ENCODE assay signal across 1 cellular context in the genomic region with DNA sequence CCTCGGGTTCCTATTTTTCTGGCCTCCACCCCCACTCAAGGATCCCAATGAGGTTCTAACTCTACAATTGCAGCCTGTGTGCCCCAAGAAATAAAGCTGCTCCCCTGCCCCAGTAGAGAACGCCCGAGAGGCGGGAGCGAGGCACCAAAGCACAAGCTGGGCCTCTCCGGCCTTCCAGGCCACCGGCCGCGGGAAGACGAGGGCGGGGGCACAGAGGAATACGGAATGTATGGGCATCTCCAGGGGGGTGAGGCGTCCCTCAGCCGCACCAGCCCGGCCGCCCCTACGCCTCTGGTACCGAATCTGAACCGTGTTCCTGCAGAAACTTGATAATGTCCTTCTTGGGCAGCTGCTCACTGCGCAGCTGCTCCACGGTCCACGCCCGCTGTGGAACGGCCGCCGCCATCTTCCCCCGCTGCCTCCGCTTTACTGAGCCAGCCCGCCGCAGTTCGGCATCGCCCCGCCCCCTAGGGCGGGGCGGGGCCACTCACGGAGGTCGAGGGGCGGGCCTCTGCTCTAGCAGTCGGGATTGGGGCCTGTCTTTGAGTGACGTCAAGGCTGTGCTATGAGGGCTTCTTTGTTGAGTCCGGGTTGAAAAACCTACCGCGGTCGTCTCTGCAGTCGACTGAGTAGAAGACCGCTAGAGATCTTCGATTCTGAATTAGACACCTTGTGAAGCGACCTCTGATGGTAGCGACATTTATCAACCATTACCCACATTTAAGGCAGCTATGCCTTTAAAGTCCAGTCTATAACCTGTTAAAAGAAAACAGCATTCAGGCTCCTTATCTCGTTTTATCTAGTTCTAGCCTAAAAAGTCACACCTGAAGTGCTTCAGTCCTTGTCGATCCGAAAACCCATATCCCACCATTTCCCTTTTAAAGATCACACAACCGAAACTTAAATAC.
TF ChIP-seq lines count a peak whose summit lies in the region.

A gene (minus strand): TSS at position 431 of the 908 bp plus-strand sequence. CDS start 25 bp downstream, at position 406.

TF ChIP-seq in HepG2, 621 proteins besides CTCF, POLR2A, EP300 and RAD21 (continued from another document and continues in another):
- TF ChIP-seq, protein P1, sequence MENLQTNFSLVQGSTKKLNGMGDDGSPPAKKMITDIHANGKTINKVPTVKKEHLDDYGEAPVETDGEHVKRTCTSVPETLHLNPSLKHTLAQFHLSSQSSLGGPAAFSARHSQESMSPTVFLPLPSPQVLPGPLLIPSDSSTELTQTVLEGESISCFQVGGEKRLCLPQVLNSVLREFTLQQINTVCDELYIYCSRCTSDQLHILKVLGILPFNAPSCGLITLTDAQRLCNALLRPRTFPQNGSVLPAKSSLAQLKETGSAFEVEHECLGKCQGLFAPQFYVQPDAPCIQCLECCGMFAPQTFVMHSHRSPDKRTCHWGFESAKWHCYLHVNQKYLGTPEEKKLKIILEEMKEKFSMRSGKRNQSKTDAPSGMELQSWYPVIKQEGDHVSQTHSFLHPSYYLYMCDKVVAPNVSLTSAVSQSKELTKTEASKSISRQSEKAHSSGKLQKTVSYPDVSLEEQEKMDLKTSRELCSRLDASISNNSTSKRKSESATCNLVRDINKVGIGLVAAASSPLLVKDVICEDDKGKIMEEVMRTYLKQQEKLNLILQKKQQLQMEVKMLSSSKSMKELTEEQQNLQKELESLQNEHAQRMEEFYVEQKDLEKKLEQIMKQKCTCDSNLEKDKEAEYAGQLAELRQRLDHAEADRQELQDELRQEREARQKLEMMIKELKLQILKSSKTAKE (CRISPR knock-in tag; IDR thresholded peaks at IDR 0.05; ENCODE audit: borderline replicate concordance), result no peak
- TF ChIP-seq ATF7 (IDR thresholded peaks at IDR 0.05) (peak; percentile 82), ATF7 (CRISPR knock-in tag; IDR thresholded peaks at IDR 0.05) (peak; percentile 54; the same call in 1 of the 2 replicates), HNF4G (IDR thresholded peaks at IDR 0.05; ENCODE audit: borderline replicate concordance, low read depth, low read length) (no peak), HNF4G (CRISPR knock-in tag; IDR thresholded peaks at IDR 0.05; ENCODE audit: borderline replicate concordance, low read depth) (no peak), ZNF253 (CRISPR knock-in tag; IDR thresholded peaks at IDR 0.05; ENCODE audit: borderline replicate concordance) (no peak), STAG1 (CRISPR knock-in tag; IDR thresholded peaks at IDR 0.05) (peak; percentile 39; the same call in 1 of the 2 replicates), KMT2A (CRISPR knock-in tag; IDR thresholded peaks at IDR 0.05) (peak; percentile 92), ELF3 (CRISPR knock-in tag; IDR thresholded peaks at IDR 0.05) (no peak), BHLHE40 (IDR thresholded peaks at IDR 0.05; ENCODE audit: low read length) (peak; percentile 93), MIER2 (CRISPR knock-in tag; IDR thresholded peaks at IDR 0.05) (no peak), ZNF367 (CRISPR knock-in tag; IDR thresholded peaks at IDR 0.05; ENCODE audit: borderline replicate concordance) (peak; percentile 85; the same call in 1 of the 2 replicates), ZNF207 (IDR thresholded peaks at IDR 0.05; ENCODE audit: borderline replicate concordance) (no peak), ZNF746 (CRISPR knock-in tag; IDR thresholded peaks at IDR 0.05) (no peak), TCF12 (IDR thresholded peaks at IDR 0.05) (no peak), TCF12 (CRISPR knock-in tag; IDR thresholded peaks at IDR 0.05) (no peak), ZNF839 (CRISPR knock-in tag; IDR thresholded peaks at IDR 0.05; ENCODE audit: borderline replicate concordance) (no peak), ZNF282 (IDR thresholded peaks at IDR 0.05; ENCODE audit: partially characterized antibody) (no peak), RFX5 (IDR thresholded peaks at IDR 0.05; ENCODE audit: low read depth, low read length) (no peak), MLLT10 (CRISPR knock-in tag; IDR thresholded peaks at IDR 0.05) (no peak), SP1 (IDR thresholded peaks at IDR 0.05) (no peak), SP1 (CRISPR knock-in tag; IDR thresholded peaks at IDR 0.05) (peak; percentile 48; the same call in 1 of the 2 replicates), AGO1 (IDR thresholded peaks at IDR 0.05; ENCODE audit: low read depth, low read length, poor library complexity, severe bottlenecking) (peak; percentile 40), CBFB (CRISPR knock-in tag; IDR thresholded peaks at IDR 0.05) (peak; percentile 35; the same call in 1 of the 2 replicates), ZNF350 (CRISPR knock-in tag; IDR thresholded peaks at IDR 0.05; ENCODE audit: borderline replicate concordance, low read depth) (peak; percentile 66; the same call in 1 of the 2 replicates), NR3C1 (CRISPR knock-in tag; IDR thresholded peaks at IDR 0.05) (no peak), ZNF12 (CRISPR knock-in tag; IDR thresholded peaks at IDR 0.05) (peak; percentile 70), YEATS2 (CRISPR knock-in tag; IDR thresholded peaks at IDR 0.05; ENCODE audit: borderline replicate concordance) (peak; percentile 38; the same call in 1 of the 2 replicates), RFX1 (IDR thresholded peaks at IDR 0.05) (no peak), KDM5A (IDR thresholded peaks at IDR 0.05; ENCODE audit: borderline replicate concordance, low read length) (no peak; the same call in none of the 2 replicates), ZSCAN9 (CRISPR knock-in tag; IDR thresholded peaks at IDR 0.05; ENCODE audit: borderline replicate concordance) (no peak; the same call in 1 of the 2 replicates), SCMH1 (CRISPR knock-in tag; IDR thresholded peaks at IDR 0.05; ENCODE audit: borderline replicate concordance) (no peak), NONO (IDR thresholded peaks at IDR 0.05) (no peak), NONO (CRISPR knock-in tag; conservative IDR thresholded peaks at IDR 0.05) (0 out of 2 replicates have a peak, but pooled peaks have one; percentile 23), ZKSCAN8 (CRISPR knock-in tag; IDR thresholded peaks at IDR 0.05; ENCODE audit: borderline replicate concordance) (0 out of 2 replicates have a peak, but pooled peaks have one; percentile 16), ZNF549 (CRISPR knock-in tag; IDR thresholded peaks at IDR 0.05) (no peak)
- TF ChIP-seq, protein P2, sequence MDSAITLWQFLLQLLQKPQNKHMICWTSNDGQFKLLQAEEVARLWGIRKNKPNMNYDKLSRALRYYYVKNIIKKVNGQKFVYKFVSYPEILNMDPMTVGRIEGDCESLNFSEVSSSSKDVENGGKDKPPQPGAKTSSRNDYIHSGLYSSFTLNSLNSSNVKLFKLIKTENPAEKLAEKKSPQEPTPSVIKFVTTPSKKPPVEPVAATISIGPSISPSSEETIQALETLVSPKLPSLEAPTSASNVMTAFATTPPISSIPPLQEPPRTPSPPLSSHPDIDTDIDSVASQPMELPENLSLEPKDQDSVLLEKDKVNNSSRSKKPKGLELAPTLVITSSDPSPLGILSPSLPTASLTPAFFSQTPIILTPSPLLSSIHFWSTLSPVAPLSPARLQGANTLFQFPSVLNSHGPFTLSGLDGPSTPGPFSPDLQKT (CRISPR knock-in tag; IDR thresholded peaks at IDR 0.05; ENCODE audit: borderline replicate concordance), result no peak
- TF ChIP-seq, protein P3, sequence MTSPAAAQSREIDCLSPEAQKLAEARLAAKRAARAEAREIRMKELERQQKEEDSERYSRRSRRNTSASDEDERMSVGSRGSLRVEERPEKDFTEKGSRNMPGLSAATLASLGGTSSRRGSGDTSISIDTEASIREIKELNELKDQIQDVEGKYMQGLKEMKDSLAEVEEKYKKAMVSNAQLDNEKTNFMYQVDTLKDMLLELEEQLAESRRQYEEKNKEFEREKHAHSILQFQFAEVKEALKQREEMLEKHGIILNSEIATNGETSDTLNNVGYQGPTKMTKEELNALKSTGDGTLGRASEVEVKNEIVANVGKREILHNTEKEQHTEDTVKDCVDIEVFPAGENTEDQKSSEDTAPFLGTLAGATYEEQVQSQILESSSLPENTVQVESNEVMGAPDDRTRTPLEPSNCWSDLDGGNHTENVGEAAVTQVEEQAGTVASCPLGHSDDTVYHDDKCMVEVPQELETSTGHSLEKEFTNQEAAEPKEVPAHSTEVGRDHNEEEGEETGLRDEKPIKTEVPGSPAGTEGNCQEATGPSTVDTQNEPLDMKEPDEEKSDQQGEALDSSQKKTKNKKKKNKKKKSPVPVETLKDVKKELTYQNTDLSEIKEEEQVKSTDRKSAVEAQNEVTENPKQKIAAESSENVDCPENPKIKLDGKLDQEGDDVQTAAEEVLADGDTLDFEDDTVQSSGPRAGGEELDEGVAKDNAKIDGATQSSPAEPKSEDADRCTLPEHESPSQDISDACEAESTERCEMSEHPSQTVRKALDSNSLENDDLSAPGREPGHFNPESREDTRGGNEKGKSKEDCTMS (CRISPR knock-in tag; conservative IDR thresholded peaks at IDR 0.05), result no peak
- TF ChIP-seq, protein P4, sequence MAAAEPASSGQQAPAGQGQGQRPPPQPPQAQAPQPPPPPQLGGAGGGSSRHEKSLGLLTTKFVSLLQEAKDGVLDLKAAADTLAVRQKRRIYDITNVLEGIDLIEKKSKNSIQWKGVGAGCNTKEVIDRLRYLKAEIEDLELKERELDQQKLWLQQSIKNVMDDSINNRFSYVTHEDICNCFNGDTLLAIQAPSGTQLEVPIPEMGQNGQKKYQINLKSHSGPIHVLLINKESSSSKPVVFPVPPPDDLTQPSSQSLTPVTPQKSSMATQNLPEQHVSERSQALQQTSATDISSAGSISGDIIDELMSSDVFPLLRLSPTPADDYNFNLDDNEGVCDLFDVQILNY (CRISPR knock-in tag; conservative IDR thresholded peaks at IDR 0.05), result 0 out of 2 replicates have a peak, but pooled peaks have one; percentile 62
- TF ChIP-seq, protein P5, sequence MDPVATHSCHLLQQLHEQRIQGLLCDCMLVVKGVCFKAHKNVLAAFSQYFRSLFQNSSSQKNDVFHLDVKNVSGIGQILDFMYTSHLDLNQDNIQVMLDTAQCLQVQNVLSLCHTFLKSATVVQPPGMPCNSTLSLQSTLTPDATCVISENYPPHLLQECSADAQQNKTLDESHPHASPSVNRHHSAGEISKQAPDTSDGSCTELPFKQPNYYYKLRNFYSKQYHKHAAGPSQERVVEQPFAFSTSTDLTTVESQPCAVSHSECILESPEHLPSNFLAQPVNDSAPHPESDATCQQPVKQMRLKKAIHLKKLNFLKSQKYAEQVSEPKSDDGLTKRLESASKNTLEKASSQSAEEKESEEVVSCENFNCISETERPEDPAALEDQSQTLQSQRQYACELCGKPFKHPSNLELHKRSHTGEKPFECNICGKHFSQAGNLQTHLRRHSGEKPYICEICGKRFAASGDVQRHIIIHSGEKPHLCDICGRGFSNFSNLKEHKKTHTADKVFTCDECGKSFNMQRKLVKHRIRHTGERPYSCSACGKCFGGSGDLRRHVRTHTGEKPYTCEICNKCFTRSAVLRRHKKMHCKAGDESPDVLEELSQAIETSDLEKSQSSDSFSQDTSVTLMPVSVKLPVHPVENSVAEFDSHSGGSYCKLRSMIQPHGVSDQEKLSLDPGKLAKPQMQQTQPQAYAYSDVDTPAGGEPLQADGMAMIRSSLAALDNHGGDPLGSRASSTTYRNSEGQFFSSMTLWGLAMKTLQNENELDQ (CRISPR knock-in tag; IDR thresholded peaks at IDR 0.05; ENCODE audit: borderline replicate concordance), result no peak
- TF ChIP-seq, protein P6, sequence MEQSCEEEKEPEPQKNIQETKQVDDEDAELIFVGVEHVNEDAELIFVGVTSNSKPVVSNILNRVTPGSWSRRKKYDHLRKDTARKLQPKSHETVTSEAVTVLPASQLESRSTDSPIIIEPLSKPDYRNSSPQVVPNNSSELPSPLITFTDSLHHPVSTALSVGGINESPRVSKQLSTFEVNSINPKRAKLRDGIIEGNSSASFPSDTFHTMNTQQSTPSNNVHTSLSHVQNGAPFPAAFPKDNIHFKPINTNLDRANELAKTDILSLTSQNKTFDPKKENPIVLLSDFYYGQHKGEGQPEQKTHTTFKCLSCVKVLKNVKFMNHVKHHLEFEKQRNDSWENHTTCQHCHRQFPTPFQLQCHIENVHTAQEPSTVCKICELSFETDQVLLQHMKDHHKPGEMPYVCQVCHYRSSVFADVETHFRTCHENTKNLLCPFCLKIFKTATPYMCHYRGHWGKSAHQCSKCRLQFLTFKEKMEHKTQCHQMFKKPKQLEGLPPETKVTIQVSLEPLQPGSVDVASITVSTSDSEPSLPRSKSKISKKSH (CRISPR knock-in tag; IDR thresholded peaks at IDR 0.05; ENCODE audit: borderline replicate concordance), result peak; percentile 75; the same call in 1 of the 2 replicates
- TF ChIP-seq, protein P7, sequence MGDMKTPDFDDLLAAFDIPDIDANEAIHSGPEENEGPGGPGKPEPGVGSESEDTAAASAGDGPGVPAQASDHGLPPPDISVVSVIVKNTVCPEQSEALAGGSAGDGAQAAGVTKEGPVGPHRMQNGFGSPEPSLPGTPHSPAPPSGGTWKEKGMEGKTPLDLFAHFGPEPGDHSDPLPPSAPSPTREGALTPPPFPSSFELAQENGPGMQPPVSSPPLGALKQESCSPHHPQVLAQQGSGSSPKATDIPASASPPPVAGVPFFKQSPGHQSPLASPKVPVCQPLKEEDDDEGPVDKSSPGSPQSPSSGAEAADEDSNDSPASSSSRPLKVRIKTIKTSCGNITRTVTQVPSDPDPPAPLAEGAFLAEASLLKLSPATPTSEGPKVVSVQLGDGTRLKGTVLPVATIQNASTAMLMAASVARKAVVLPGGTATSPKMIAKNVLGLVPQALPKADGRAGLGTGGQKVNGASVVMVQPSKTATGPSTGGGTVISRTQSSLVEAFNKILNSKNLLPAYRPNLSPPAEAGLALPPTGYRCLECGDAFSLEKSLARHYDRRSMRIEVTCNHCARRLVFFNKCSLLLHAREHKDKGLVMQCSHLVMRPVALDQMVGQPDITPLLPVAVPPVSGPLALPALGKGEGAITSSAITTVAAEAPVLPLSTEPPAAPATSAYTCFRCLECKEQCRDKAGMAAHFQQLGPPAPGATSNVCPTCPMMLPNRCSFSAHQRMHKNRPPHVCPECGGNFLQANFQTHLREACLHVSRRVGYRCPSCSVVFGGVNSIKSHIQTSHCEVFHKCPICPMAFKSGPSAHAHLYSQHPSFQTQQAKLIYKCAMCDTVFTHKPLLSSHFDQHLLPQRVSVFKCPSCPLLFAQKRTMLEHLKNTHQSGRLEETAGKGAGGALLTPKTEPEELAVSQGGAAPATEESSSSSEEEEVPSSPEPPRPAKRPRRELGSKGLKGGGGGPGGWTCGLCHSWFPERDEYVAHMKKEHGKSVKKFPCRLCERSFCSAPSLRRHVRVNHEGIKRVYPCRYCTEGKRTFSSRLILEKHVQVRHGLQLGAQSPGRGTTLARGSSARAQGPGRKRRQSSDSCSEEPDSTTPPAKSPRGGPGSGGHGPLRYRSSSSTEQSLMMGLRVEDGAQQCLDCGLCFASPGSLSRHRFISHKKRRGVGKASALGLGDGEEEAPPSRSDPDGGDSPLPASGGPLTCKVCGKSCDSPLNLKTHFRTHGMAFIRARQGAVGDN (CRISPR knock-in tag; IDR thresholded peaks at IDR 0.05), result peak; percentile 84
- TF ChIP-seq, protein P8, sequence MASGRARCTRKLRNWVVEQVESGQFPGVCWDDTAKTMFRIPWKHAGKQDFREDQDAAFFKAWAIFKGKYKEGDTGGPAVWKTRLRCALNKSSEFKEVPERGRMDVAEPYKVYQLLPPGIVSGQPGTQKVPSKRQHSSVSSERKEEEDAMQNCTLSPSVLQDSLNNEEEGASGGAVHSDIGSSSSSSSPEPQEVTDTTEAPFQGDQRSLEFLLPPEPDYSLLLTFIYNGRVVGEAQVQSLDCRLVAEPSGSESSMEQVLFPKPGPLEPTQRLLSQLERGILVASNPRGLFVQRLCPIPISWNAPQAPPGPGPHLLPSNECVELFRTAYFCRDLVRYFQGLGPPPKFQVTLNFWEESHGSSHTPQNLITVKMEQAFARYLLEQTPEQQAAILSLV (CRISPR knock-in tag; IDR thresholded peaks at IDR 0.05; ENCODE audit: borderline replicate concordance), result no peak; the same call in 1 of the 2 replicates
